In genomic region chr11:100442017-100442416, GRCh38 we compare ENCODE assay signal across 18 cellular contexts.
DNase-seq lines count a peak whose midpoint lies in the region; ATAC-seq, FAIRE-seq and TF ChIP-seq lines count a peak whose summit lies in the region.
"Had no signal": no experiment of that assay in that cellular context is flagged by ENCODE, and none has a peak within 500 bp of the region (broad histone marks: within the 10 kb centered on the region; RNA-seq: fewer than 3 reads in every experiment).

No MANE protein-coding gene starts in this region.

- H3K9me3 ChIP-seq in breast epithelium = no peaks in the 10 kb centered on the region
- peaks cover 10% of the 10 kb centered on the region; the same call in 1 of the 2 replicates for H3K9me3 ChIP-seq in HepG2 (ENCODE audit: low read length)
- H3K9me3 ChIP-seq: BLaER1 treated with 17β-estradiol and CSF1 and Interleukin-3, amounts not matched to agents 10 nM and 100 nM had no signal

- TF ChIP-seq POLR2A in breast epithelium (IDR thresholded peaks at IDR 0.05) = no peak
- no peak for TF ChIP-seq POLR2A in HepG2 (IDR thresholded peaks at IDR 0.05; ENCODE audit: insufficient read depth in 1 of 2, low read depth in 2 of 2, low read length in 2 of 2)

- H3K4me1 ChIP-seq in breast epithelium (no peaks in the 10 kb centered on the region), HepG2 (ENCODE audit: insufficient read depth, low read length) (no peaks in the 10 kb centered on the region)
- H3K4me1 ChIP-seq: BLaER1 treated with 17β-estradiol and CSF1 and Interleukin-3, amounts not matched to agents 10 nM and 100 nM had no signal

- no peak overlapping the region for H2AFZ ChIP-seq in HepG2 (ENCODE audit: low read length)

- no peaks in the 10 kb centered on the region for H3K27me3 Mint-ChIP-seq in MCF 10A (ENCODE audit: insufficient read depth, unreplicated experiment)
- no peaks in the 10 kb centered on the region for H3K27me3 Mint-ChIP-seq in activated T-cell treated with anti-CD3 and anti-CD28 coated beads, Interleukin-2, amount 50 U/mL, for 24 hours
- H3K27me3 Mint-ChIP-seq: B cell; CD8-positive, alpha-beta memory T cell had no signal

- DNase-seq in MCF 10A (ENCODE audit: unreplicated experiment) = peak; percentile 19
- DNase-seq in breast epithelium (ENCODE audit: low spot score in 2 of 2) = no peak
- peak; percentile 63 for DNase-seq in epithelial cell of esophagus (ENCODE audit: low read depth)
- no peak for DNase-seq in HepG2 (ENCODE audit: low spot score)
- DNase-seq in D341Med (ENCODE audit: low spot score) = no peak
- no peak for DNase-seq in activated T-cell treated with anti-CD3 and anti-CD28 coated beads, Interleukin-2, amount 50 U/mL, for 24 hours
- DNase-seq: 8988T; CD8-positive, alpha-beta memory T cell; COR-L47; H9 had no signal

- no peak for FAIRE-seq in HepG2 (lab: Jason Lieb, UNC)
- FAIRE-seq: D721Med, G401.6, GM12891, GM19239, H1 had no signal

- 32% methylated on average over 3 of the region's 3 CpGs for WGBS in HepG2 (ENCODE audit: low lambda C conversion rate)

- H3K9ac ChIP-seq in HepG2 (ENCODE audit: insufficient read depth, low read depth, low read length) = no peak overlapping the region
- H3K9ac ChIP-seq: BLaER1 treated with 17β-estradiol and CSF1 and Interleukin-3, amounts not matched to agents 10 nM and 100 nM had no signal

- peaks cover 14% of the 10 kb centered on the region for H3K9me3 Mint-ChIP-seq in MCF 10A (ENCODE audit: unreplicated experiment)
- peaks cover 8% of the 10 kb centered on the region for H3K9me3 Mint-ChIP-seq in activated T-cell treated with anti-CD3 and anti-CD28 coated beads, Interleukin-2, amount 50 U/mL, for 24 hours
- H3K9me3 Mint-ChIP-seq: H9 had no signal

- no peak overlapping the region for H3K4me3 Mint-ChIP-seq in MCF 10A (ENCODE audit: unreplicated experiment)
- H3K4me3 Mint-ChIP-seq in activated T-cell treated with anti-CD3 and anti-CD28 coated beads, Interleukin-2, amount 50 U/mL, for 24 hours = no peak overlapping the region
- H3K4me3 Mint-ChIP-seq: B cell; CD8-positive, alpha-beta memory T cell; H9 had no signal

- no peaks in the 10 kb centered on the region for H3K4me1 Mint-ChIP-seq in MCF 10A (ENCODE audit: insufficient read depth, unreplicated experiment)
- H3K4me1 Mint-ChIP-seq in activated T-cell treated with anti-CD3 and anti-CD28 coated beads, Interleukin-2, amount 50 U/mL, for 24 hours (ENCODE audit: low read depth) = no peaks in the 10 kb centered on the region
- H3K4me1 Mint-ChIP-seq: B cell; CD8-positive, alpha-beta memory T cell; H9 had no signal

- H3K36me3 ChIP-seq in breast epithelium = no peaks in the 10 kb centered on the region
- H3K36me3 ChIP-seq in HepG2 (replicated peaks in 1 of 2; ENCODE audit: control insufficient read depth in 1 of 2, insufficient read depth in 2 of 2, low read length in 2 of 2) = no peaks in the 10 kb centered on the region
- H3K36me3 ChIP-seq: BLaER1 treated with 17β-estradiol and CSF1 and Interleukin-3, amounts not matched to agents 10 nM and 100 nM had no signal

- in situ Hi-C loops in HepG2 (cut with HindIII; ENCODE audit: extremely low pct_ligation_motif_present, low pct_unique_long_range_greater_than_20kb) = no loop called here

- CTCF ChIA-PET in MCF 10A (lab: Yijun Ruan, JAX) = no interaction called here
- CTCF ChIA-PET in HepG2 (lab: Yijun Ruan, JAX; ENCODE audit: low intra/inter-chr PET ratio, low total read pairs) = no interaction called here

- intact Hi-C loops in MCF 10A (cut with micrococcal nuclease) (no loop called here), breast epithelium (cut with DNase I; ENCODE audit: low total_unique reads) (no loop called here), HepG2 (cut with micrococcal nuclease; ENCODE audit: unreplicated experiment) (no loop called here)

- H3K27ac ChIP-seq in breast epithelium (no peak overlapping the region), HepG2 (ENCODE audit: extremely low read length, insufficient read depth, low read length) (no peak overlapping the region)
- H3K27ac ChIP-seq: BLaER1 treated with 17β-estradiol and CSF1 and Interleukin-3, amounts not matched to agents 10 nM and 100 nM had no signal

- H3K36me3 Mint-ChIP-seq in MCF 10A (ENCODE audit: insufficient read depth, unreplicated experiment) = no peaks in the 10 kb centered on the region
- H3K36me3 Mint-ChIP-seq in activated T-cell treated with anti-CD3 and anti-CD28 coated beads, Interleukin-2, amount 50 U/mL, for 24 hours (ENCODE audit: low read depth) = no peaks in the 10 kb centered on the region
- H3K36me3 Mint-ChIP-seq: CD8-positive, alpha-beta memory T cell had no signal

- no peak overlapping the region for H3K27ac Mint-ChIP-seq in MCF 10A (ENCODE audit: low read depth, unreplicated experiment)
- H3K27ac Mint-ChIP-seq in activated T-cell treated with anti-CD3 and anti-CD28 coated beads, Interleukin-2, amount 50 U/mL, for 24 hours = no peak overlapping the region
- H3K27ac Mint-ChIP-seq: B cell; CD8-positive, alpha-beta memory T cell; H9 had no signal

- no peaks in the 10 kb centered on the region for H4K20me1 ChIP-seq in HepG2 (ENCODE audit: insufficient read depth, low read length)
- H4K20me1 ChIP-seq: BLaER1 treated with 17β-estradiol and CSF1 and Interleukin-3, amounts not matched to agents 10 nM and 100 nM had no signal

- POLR2A ChIA-PET in MCF 10A (lab: Yijun Ruan, JAX) (no interaction called here), HepG2 (lab: Yijun Ruan, JAX) (no interaction called here)

- TF ChIP-seq EP300 in HepG2 (IDR thresholded peaks at IDR 0.05; ENCODE audit: low read depth in 2 of 2, low read length in 2 of 2) (no peak), HepG2 (CRISPR knock-in tag; IDR thresholded peaks at IDR 0.05; ENCODE audit: borderline replicate concordance) (no peak)

- ATAC-seq in HepG2 (no peak), HG02678 (IDR thresholded peaks at IDR 0.05; ENCODE audit: unreplicated experiment) (no peak)

- no peak overlapping the region for H3K4me3 ChIP-seq in breast epithelium
- no peak overlapping the region for H3K4me3 ChIP-seq in epithelial cell of esophagus (ENCODE audit: low read length)
- no peak overlapping the region for H3K4me3 ChIP-seq in HepG2 (replicated peaks in 1 of 3; ENCODE audit: insufficient read depth in 1 of 3, low read depth in 2 of 3, low read length in 3 of 3)
- H3K4me3 ChIP-seq: BLaER1 treated with 17β-estradiol and CSF1 and Interleukin-3, amounts not matched to agents 10 nM and 100 nM had no signal

- BruUV-seq in MCF 10A (replicated peaks; lab: Mats Ljungman, UMichigan) = no TSS peak
- no TSS peak for BruUV-seq in HepG2 (replicated peaks; lab: Mats Ljungman, UMichigan)

- no peak overlapping the region for H3K4me2 ChIP-seq in HepG2 (ENCODE audit: low read depth, low read length)
- H3K4me2 ChIP-seq: BLaER1 treated with 17β-estradiol and CSF1 and Interleukin-3, amounts not matched to agents 10 nM and 100 nM had no signal

- no peak for TF ChIP-seq CTCF in MCF 10A (IDR thresholded peaks at IDR 0.05; ENCODE audit: unreplicated experiment)
- no peak for TF ChIP-seq CTCF in breast epithelium (IDR thresholded peaks at IDR 0.05)
- TF ChIP-seq CTCF in epithelial cell of esophagus (IDR thresholded peaks at IDR 0.05; ENCODE audit: insufficient read depth, low read depth, low read length, missing control alignments) = no peak
- TF ChIP-seq CTCF in HepG2 (CRISPR knock-in tag; IDR thresholded peaks at IDR 0.05) = no peak

- no peaks in the 10 kb centered on the region for H3K79me2 ChIP-seq in HepG2 (ENCODE audit: insufficient read depth, low read length)

- H3K27me3 ChIP-seq in breast epithelium (no peaks in the 10 kb centered on the region), HepG2 (ENCODE audit: control insufficient read depth in 1 of 2, insufficient read depth in 2 of 2, low read length in 2 of 2) (no peaks in the 10 kb centered on the region)
- H3K27me3 ChIP-seq: BLaER1 treated with 17β-estradiol and CSF1 and Interleukin-3, amounts not matched to agents 10 nM and 100 nM had no signal

- TF ChIP-seq RAD21 in HepG2 (CRISPR knock-in tag; IDR thresholded peaks at IDR 0.05) = no peak

TF ChIP-seq in HepG2, 621 proteins besides CTCF, POLR2A, EP300 and RAD21:
- TF ChIP-seq RELA (CRISPR knock-in tag; IDR thresholded peaks at IDR 0.05) (no peak), CEBPB (IDR thresholded peaks at IDR 0.05; ENCODE audit: borderline replicate concordance, low read depth, low read length) (0 out of 2 replicates have a peak, but pooled peaks have one; percentile 8), ZBTB1 (CRISPR knock-in tag; IDR thresholded peaks at IDR 0.05; ENCODE audit: borderline replicate concordance) (no peak)

Comparison
In these comparisons a context has a peak if more than half of its experiments do, and no peak if none do; other contexts are left out.
1. DNase-seq: peak in MCF 10A (single experiment) and epithelial cell of esophagus (single experiment); none in breast epithelium (0 of 2), HepG2 (single experiment), D341Med (single experiment) and activated T-cell treated with anti-CD3 and anti-CD28 coated beads, Interleukin-2, amount 50 U/mL, for 24 hours (single experiment).